Comparison of ENCODE assay signal across 1 cellular context in the genomic region with DNA sequence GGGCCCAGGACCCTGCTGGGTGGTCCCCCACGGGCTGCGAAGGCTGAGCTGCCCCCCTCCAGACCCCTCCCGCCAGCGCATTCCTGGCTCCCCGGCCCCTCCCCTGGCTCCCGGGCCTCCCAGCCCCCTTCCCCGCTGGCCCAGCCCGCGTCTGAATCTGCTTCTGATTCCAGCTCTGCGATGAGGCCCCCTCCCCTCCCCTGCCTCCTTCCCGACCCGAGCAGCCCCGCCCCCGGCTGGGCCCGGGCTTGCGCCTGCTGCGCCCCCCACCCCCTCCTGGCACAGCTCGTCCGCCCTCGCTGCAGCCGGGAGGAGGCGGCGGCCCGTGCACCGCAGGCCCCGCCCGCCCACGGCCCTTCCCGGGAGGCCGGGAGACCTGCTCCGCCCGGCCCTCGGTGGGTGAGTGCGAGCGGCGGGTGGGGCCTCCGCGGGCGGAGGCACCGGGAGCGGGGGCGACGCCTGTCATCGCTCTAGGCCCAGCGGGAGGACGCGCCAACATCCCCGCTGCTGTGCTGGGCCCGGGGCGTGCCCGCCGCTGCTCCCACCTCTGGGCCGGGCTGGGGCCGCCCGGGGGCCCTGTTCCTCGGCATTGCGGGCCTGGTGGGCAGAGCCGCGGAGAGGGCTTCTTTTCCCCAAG.
TF ChIP-seq lines count a peak whose summit lies in the region.

TSS of gene NTN3 (plus strand) at position 282 of the 637 bp plus-strand sequence. CDS start 405 bp downstream, outside the sequence.

TF ChIP-seq in GM23338, 12 proteins besides CTCF, POLR2A, EP300 and RAD21 (continued from another document):
- TF ChIP-seq POLR2AphosphoS5 (IDR thresholded peaks at IDR 0.05; ENCODE audit: low read depth) (no peak), ZNF114 (CRISPR knock-in tag; IDR thresholded peaks at IDR 0.05) (no peak), ZNF331 (CRISPR knock-in tag; IDR thresholded peaks at IDR 0.05; ENCODE audit: low read depth) (no peak), EZH2phosphoT487 (IDR thresholded peaks at IDR 0.05; ENCODE audit: unreplicated experiment) (no peak), CREB1 (CRISPR knock-in tag; IDR thresholded peaks at IDR 0.05; ENCODE audit: low read depth) (no peak)
- TF ChIP-seq, protein P1, sequence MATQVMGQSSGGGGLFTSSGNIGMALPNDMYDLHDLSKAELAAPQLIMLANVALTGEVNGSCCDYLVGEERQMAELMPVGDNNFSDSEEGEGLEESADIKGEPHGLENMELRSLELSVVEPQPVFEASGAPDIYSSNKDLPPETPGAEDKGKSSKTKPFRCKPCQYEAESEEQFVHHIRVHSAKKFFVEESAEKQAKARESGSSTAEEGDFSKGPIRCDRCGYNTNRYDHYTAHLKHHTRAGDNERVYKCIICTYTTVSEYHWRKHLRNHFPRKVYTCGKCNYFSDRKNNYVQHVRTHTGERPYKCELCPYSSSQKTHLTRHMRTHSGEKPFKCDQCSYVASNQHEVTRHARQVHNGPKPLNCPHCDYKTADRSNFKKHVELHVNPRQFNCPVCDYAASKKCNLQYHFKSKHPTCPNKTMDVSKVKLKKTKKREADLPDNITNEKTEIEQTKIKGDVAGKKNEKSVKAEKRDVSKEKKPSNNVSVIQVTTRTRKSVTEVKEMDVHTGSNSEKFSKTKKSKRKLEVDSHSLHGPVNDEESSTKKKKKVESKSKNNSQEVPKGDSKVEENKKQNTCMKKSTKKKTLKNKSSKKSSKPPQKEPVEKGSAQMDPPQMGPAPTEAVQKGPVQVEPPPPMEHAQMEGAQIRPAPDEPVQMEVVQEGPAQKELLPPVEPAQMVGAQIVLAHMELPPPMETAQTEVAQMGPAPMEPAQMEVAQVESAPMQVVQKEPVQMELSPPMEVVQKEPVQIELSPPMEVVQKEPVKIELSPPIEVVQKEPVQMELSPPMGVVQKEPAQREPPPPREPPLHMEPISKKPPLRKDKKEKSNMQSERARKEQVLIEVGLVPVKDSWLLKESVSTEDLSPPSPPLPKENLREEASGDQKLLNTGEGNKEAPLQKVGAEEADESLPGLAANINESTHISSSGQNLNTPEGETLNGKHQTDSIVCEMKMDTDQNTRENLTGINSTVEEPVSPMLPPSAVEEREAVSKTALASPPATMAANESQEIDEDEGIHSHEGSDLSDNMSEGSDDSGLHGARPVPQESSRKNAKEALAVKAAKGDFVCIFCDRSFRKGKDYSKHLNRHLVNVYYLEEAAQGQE (IDR thresholded peaks at IDR 0.05; ENCODE audit: unreplicated experiment), result no peak
